1 cellular context compared by ENCODE assay signal in genomic region chr4:54233697-54234496, GRCh38.
A peak's percentile ranks its signal among the peaks of the same experiment; 100 is the strongest.
TF ChIP-seq lines count a peak whose summit lies in the region.

No MANE protein-coding gene starts in this region.

TF ChIP-seq in K562, 482 proteins besides CTCF, POLR2A, EP300 and RAD21 (continued from another document):
- TF ChIP-seq TEAD1 (CRISPR knock-in tag; IDR thresholded peaks at IDR 0.05) (0 out of 4 replicates have a peak, but pooled peaks of 1 of the 2 experiments have one; percentile 20), DEAF1 (CRISPR knock-in tag; IDR thresholded peaks at IDR 0.05) (peak; percentile 67), RBM14 (IDR thresholded peaks at IDR 0.05; ENCODE audit: borderline replicate concordance, insufficient read depth, low read depth, low read length) (0 out of 2 replicates have a peak, but pooled peaks have one; percentile 23), IRF9 (tag; IDR thresholded peaks at IDR 0.05) (peak; percentile 70), STAG1 (CRISPR knock-in tag; IDR thresholded peaks at IDR 0.05; ENCODE audit: borderline replicate concordance) (peak; percentile 86; the same call in 1 of the 2 replicates)
